24 cellular contexts compared by ENCODE assay signal in the genomic region with DNA sequence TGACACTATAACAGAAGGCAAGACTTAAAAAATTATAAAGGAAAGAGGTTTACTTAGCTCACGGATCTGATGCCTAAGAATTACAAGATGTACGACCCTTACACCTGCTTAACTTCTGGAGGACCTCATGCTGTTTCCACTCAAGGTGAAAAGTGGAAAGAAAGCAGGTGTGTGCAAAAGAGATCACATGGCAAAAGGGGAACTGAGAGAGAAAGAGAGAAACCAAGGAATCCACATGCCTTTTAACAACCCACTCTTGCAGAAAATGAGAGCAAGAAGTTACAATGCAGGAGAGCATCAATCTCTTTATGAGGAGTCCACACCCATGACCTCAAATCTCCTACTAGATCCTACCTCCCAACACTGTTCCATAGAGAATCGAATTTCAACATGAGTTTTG.
"Had no signal": no experiment of that assay in that cellular context is flagged by ENCODE, and none has a peak within 500 bp of the region (broad histone marks: within the 10 kb centered on the region; RNA-seq: fewer than 3 reads in every experiment).

No MANE protein-coding gene starts in this region.

- DNase-seq: Kasumi-1; MM.1S; NCI-H1092 treated with DMSO at 0.1 percent for 48 hours; NCI-H1436; NCI-H187; NCI-H2029; NCI-H2081 treated with DMSO at 0.1 percent for 48 hours; NCI-H2171; NCI-H226; NCI-H446; NCI-H510A; NCI-H524 treated with DMSO at 0.1 percent for 48 hours; NCI-H69; NCI-H774; NK-92 treated with Interleukin-12 subunit alpha and Interleukin-12 subunit beta, amount 100 ng/mL, for 24 hours; OCI-M1; PC-9; Peyer's patch; SHP77; SK-N-SH; SW 1271; T-cell had no signal

- FAIRE-seq: K562 had no signal

- H3K4me1 ChIP-seq: Peyer's patch had no signal

- H3K27ac ChIP-seq: KMS-11, PC-9, Peyer's patch had no signal

- H3K9me3 ChIP-seq: Peyer's patch had no signal

- H3K9ac ChIP-seq: KMS-11, SK-N-SH had no signal

- H3K4me3 ChIP-seq: K562, PC-9, Peyer's patch had no signal

- H3K27me3 ChIP-seq: Peyer's patch had no signal

- H3K36me3 ChIP-seq: Peyer's patch had no signal

- H2AFZ ChIP-seq: PC-9 had no signal

- ATAC-seq: K562, T-cell had no signal

- H3K4me2 ChIP-seq: KMS-11, PC-9, SK-N-SH had no signal
